18 cellular contexts compared by ENCODE assay signal in genomic region chr9:137318565-137318964, GRCh38. TPM values are rescaled to one million over a fixed set of nuclear protein-coding genes. Genes with fewer than 3 reads are reported as not detected.
DNase-seq lines count a peak whose midpoint lies in the region; ATAC-seq, FAIRE-seq and TF ChIP-seq lines count a peak whose summit lies in the region.
"Had no signal": no experiment of that assay in that cellular context is flagged by ENCODE, and none has a peak within 500 bp of the region (broad histone marks: within the 10 kb centered on the region; RNA-seq: fewer than 3 reads in every experiment).

No MANE protein-coding gene starts in this region.

- H3K4me2 ChIP-seq in BLaER1, result peak overlapping the region; percentile 91
- peak overlapping the region; percentile 57 for H3K4me2 ChIP-seq in HepG2 (ENCODE audit: low read depth, low read length)

- intact Hi-C loops in HepG2 (cut with micrococcal nuclease; ENCODE audit: unreplicated experiment) (no loop called here), spleen (cut with DNase I; ENCODE audit: low total_unique reads) (no loop called here), testis (cut with DNase I; ENCODE audit: low total_unique reads) (loop anchor here (10.0 kb wide), 1 partner anchor 86 kb away; no protein-coding TSS in a partner anchor)

- no peaks in the 10 kb centered on the region for H3K79me2 ChIP-seq in HepG2 (ENCODE audit: insufficient read depth, low read length)

- TF ChIP-seq EP300 in HepG2 (IDR thresholded peaks at IDR 0.05; ENCODE audit: low read depth in 2 of 2, low read length in 2 of 2) (no peak), HepG2 (CRISPR knock-in tag; IDR thresholded peaks at IDR 0.05; ENCODE audit: borderline replicate concordance) (no peak)

- TF ChIP-seq POLR2A in HepG2 (IDR thresholded peaks at IDR 0.05; ENCODE audit: insufficient read depth in 1 of 2, low read depth in 2 of 2, low read length in 2 of 2) (no peak), spleen (IDR thresholded peaks at IDR 0.05) (no peak), testis (IDR thresholded peaks at IDR 0.05) (no peak)

- no peak overlapping the region for H3K4me3 ChIP-seq in BLaER1
- no peak overlapping the region for H3K4me3 ChIP-seq in adipocyte (ENCODE audit: low read length)
- no peak overlapping the region for H3K4me3 ChIP-seq in HepG2 (replicated peaks in 1 of 3; ENCODE audit: insufficient read depth in 1 of 3, low read depth in 2 of 3, low read length in 3 of 3)
- H3K4me3 ChIP-seq in spleen, result no peak overlapping the region
- no peak overlapping the region for H3K4me3 ChIP-seq in testis

- H2AFZ ChIP-seq in HepG2 (ENCODE audit: low read length), result no peak overlapping the region

- WGBS in HepG2 (ENCODE audit: low lambda C conversion rate), result 40% methylated on average over 11 of the region's 15 CpGs
- WGBS in spleen, 5 donors, result 80 to 93% (median 81%) methylated on average over 3 to 15 of the region's 15 CpGs
- 70 to 77% methylated on average over 3 to 14 of the region's 15 CpGs for WGBS in testis, 2 donors

- in situ Hi-C loops in HepG2 (cut with HindIII; ENCODE audit: extremely low pct_ligation_motif_present, low pct_unique_long_range_greater_than_20kb), result no loop called here

- peak overlapping the region; percentile 95 for H3K27ac ChIP-seq in BLaER1
- no peak overlapping the region for H3K27ac ChIP-seq in HepG2 (ENCODE audit: extremely low read length, insufficient read depth, low read length)
- peak overlapping the region in 5 of 8 donors; percentile 18 to 84 (median 54) for H3K27ac ChIP-seq in spleen
- H3K27ac ChIP-seq in testis, result no peak overlapping the region

- no peaks in the 10 kb centered on the region for H4K20me1 ChIP-seq in BLaER1
- H4K20me1 ChIP-seq in HepG2 (ENCODE audit: insufficient read depth, low read length), result peaks cover 4% of the 10 kb centered on the region; the same call in 1 of the 2 replicates

- ATAC-seq in HepG2, result peak; percentile 1; the same call in 1 of the 3 replicates
- ATAC-seq: stimulated activated memory B cell treated with anti-CD40 and anti-IgM and Interleukin-4, amounts not matched to agents 10 μg/mL and 1 μg/mL and 100 μg/mL, for 72 hours; T-cell had no signal

- H3K9me3 ChIP-seq in BLaER1 (peaks cover 8% of the 10 kb centered on the region), adipocyte (ENCODE audit: control insufficient read depth, low read length) (no peaks in the 10 kb centered on the region), HepG2 (ENCODE audit: low read length) (no peaks in the 10 kb centered on the region), spleen (no peaks in the 10 kb centered on the region), testis (no peaks in the 10 kb centered on the region)

- no peaks in the 10 kb centered on the region for H3K27me3 ChIP-seq in BLaER1
- H3K27me3 ChIP-seq in adipocyte (replicated peaks; ENCODE audit: control insufficient read depth, insufficient read depth, low read length), result peaks cover 12% of the 10 kb centered on the region
- H3K27me3 ChIP-seq in HepG2 (ENCODE audit: control insufficient read depth in 1 of 2, insufficient read depth in 2 of 2, low read length in 2 of 2), result peaks cover 13 to 64% of the 10 kb centered on the region in 2 experiments
- peaks cover 0 to 33% (median 16%) of the 10 kb centered on the region in 7 donors for H3K27me3 ChIP-seq in spleen (replicated peaks in 1 of 7)
- no peaks in the 10 kb centered on the region for H3K27me3 ChIP-seq in testis

- POLR2A ChIA-PET in HepG2 (lab: Yijun Ruan, JAX), result interaction anchor here (0.7 to 1.6 kb wide), 3 partner anchors 10 to 41 kb away, joined by 3 to 5 read pairs (median 4); partner anchors contain the start of genes NRARP and TOR4A

- H3K36me3 ChIP-seq in BLaER1 (peaks cover 2% of the 10 kb centered on the region; the same call in 1 of the 2 replicates), adipocyte (ENCODE audit: control insufficient read depth, insufficient read depth, low read length, severe bottlenecking) (no peaks in the 10 kb centered on the region), HepG2 (replicated peaks in 1 of 2; ENCODE audit: control insufficient read depth in 1 of 2, insufficient read depth in 2 of 2, low read length in 2 of 2) (no peaks in the 10 kb centered on the region), spleen (no peaks in the 10 kb centered on the region), testis (ENCODE audit: low read depth, missing control alignments) (no peaks in the 10 kb centered on the region)

- H3K9ac ChIP-seq in BLaER1 (peak overlapping the region; percentile 67), adipocyte (ENCODE audit: low read length) (peak overlapping the region; percentile 49), HepG2 (ENCODE audit: insufficient read depth, low read depth, low read length) (no peak overlapping the region)

- H3K4me1 ChIP-seq in BLaER1 (peaks cover 84% of the 10 kb centered on the region), adipocyte (ENCODE audit: control insufficient read depth, insufficient read depth, low read length) (peaks cover 4% of the 10 kb centered on the region), HepG2 (ENCODE audit: insufficient read depth, low read length) (peaks cover 27% of the 10 kb centered on the region), spleen (peaks cover 24 to 78% (median 56%) of the 10 kb centered on the region in 6 donors), testis (peaks cover 13% of the 10 kb centered on the region)

- CTCF ChIA-PET in HepG2 (lab: Yijun Ruan, JAX; ENCODE audit: low intra/inter-chr PET ratio, low total read pairs), result interaction anchor here (0.6 kb wide), 1 partner anchor 32 kb away, joined by 5 read pairs; no protein-coding TSS in a partner anchor

- TF ChIP-seq CTCF in HepG2 (CRISPR knock-in tag; IDR thresholded peaks at IDR 0.05) (no peak), spleen (IDR thresholded peaks at IDR 0.05 in 8 of 11, conservative IDR thresholded peaks at IDR 0.05 in 3 of 11) (no peak), testis (IDR thresholded peaks at IDR 0.05) (no peak)

- BruUV-seq in HepG2 (replicated peaks; lab: Mats Ljungman, UMichigan), result no TSS peak

- DNase-seq in adipocyte (ENCODE audit: low read depth), result no peak
- no peak for DNase-seq in HepG2 (ENCODE audit: low spot score)
- peak; percentile 68 for DNase-seq in spleen
- DNase-seq in T-helper 9 cell, result no peak
- DNase-seq in CD1c-positive myeloid dendritic cell (ENCODE audit: extremely low spot score), result no peak
- no peak for DNase-seq in testis
- DNase-seq in NCI-H2107 (lab: John Stamatoyannopoulos, UW), result no peak
- DNase-seq: activated CD4-positive, CD25-positive, alpha-beta regulatory T cell; activated CD8-positive, alpha-beta memory T cell treated with anti-CD3 and anti-CD28 coated beads for 24 hours; effector CD4-positive, alpha-beta T cell; NCI-H1930; NCI-H446 treated with DMSO at 0.1 percent for 48 hours had no signal

- FAIRE-seq in HepG2 (lab: Jason Lieb, UNC), result no peak
- FAIRE-seq: bronchial epithelial cell, D721Med had no signal

- no peak for TF ChIP-seq RAD21 in HepG2 (CRISPR knock-in tag; IDR thresholded peaks at IDR 0.05)

RNA-seq across cellular contexts. Expression of gene NRARP, which starts 16.5 kb away (rescaled TPM):
- 0.14 and 0.22 TPM in 2 replicates for total RNA-seq in HepG2 (2016; rRNA removed; fragmentation: Illumina TruSeq; extraction: Trizol)
- total RNA-seq in HepG2 (2016; cell fraction: cytosol; rRNA removed; fragmentation: Illumina TruSeq; extraction: Trizol; ENCODE audit: low read depth), result 0.26 and 0.30 TPM in 2 replicates
- total RNA-seq in HepG2 (2016; cell fraction: insoluble cytoplasmic fraction; rRNA removed; fragmentation: Illumina TruSeq; extraction: Trizol), result 0.19 and 0.35 TPM in 2 replicates
- 0.21 and 0.25 TPM in 2 replicates for total RNA-seq in HepG2 (2016; cell fraction: membrane; rRNA removed; fragmentation: Illumina TruSeq; extraction: Trizol)
- 0.19 and 0.22 TPM in 2 replicates for total RNA-seq in HepG2 (2016; cell fraction: nucleus; rRNA removed; fragmentation: Illumina TruSeq; extraction: Trizol)
- 0.46 and 0.73 TPM in 2 replicates for polyA plus RNA-seq in HepG2 (2011; rRNA removed)
- polyA plus RNA-seq in HepG2 (2011; cell fraction: cytosol; rRNA removed), result 0.74 and 1.0 TPM in 2 replicates
- polyA plus RNA-seq in HepG2 (2011; cell fraction: nucleus; rRNA removed), result 0.69 and 0.79 TPM in 2 replicates
- 0.51 and 0.78 TPM in 2 replicates for polyA plus RNA-seq in HepG2 (2012)
- polyA plus RNA-seq in HepG2 (2016; cell fraction: cytosol; fragmentation: Illumina TruSeq; extraction: Trizol; ENCODE audit: low read depth), result 0.21 and 0.42 TPM in 2 replicates
- 0.17 and 0.46 TPM in 2 replicates for polyA plus RNA-seq in HepG2 (2016; cell fraction: insoluble cytoplasmic fraction; fragmentation: Illumina TruSeq; extraction: Trizol; ENCODE audit: low read depth)
- 0.40 and 0.56 TPM in 2 replicates for polyA plus RNA-seq in HepG2 (2016; cell fraction: membrane; fragmentation: Illumina TruSeq; extraction: Trizol; ENCODE audit: low read depth)
- 0.36 and 0.52 TPM in 2 replicates for polyA plus RNA-seq in HepG2 (2016; cell fraction: nucleus; fragmentation: Illumina TruSeq; extraction: Trizol; ENCODE audit: insufficient read depth, low read depth)
- polyA minus RNA-seq in HepG2 (2011; rRNA and poly(A)+ RNA removed; ENCODE audit: low replicate concordance), result 1.0 and 2.0 TPM in 2 replicates
- 0.59 and 0.88 TPM in 2 replicates for polyA minus RNA-seq in HepG2 (2011; cell fraction: cytosol; rRNA and poly(A)+ RNA removed)
- polyA minus RNA-seq in HepG2 (2011; cell fraction: nucleus; rRNA and poly(A)+ RNA removed), result 0.25 TPM in 1 of 2 replicates, not detected in the other
- 10 to 100 TPM in 3 of 7 donors, 1 to 10 TPM in 4; 5.6 to 24.4 (median 9.4) TPM for total RNA-seq in spleen
- 1 to 10 TPM in 1 of 3 donors, under 1 TPM in 2; 0.37 to 1.3 (median 0.94) TPM for polyA plus RNA-seq in spleen
- total RNA-seq in testis, result 10 to 100 TPM; 14.4 to 40.6 TPM
- polyA plus RNA-seq in testis (ENCODE audit: insufficient read depth, low read depth, low replicate concordance), result 5.2 TPM
- total RNA-seq: IMR-90 had no signal

RNA-seq across cellular contexts. Expression of gene TOR4A, which starts 41.0 kb away (rescaled TPM):
- 7.0 and 14.2 TPM in 2 replicates for total RNA-seq in HepG2 (2016; rRNA removed; fragmentation: Illumina TruSeq; extraction: Trizol)
- 1.3 and 1.5 TPM in 2 replicates for total RNA-seq in HepG2 (2016; cell fraction: cytosol; rRNA removed; fragmentation: Illumina TruSeq; extraction: Trizol; ENCODE audit: low read depth)
- 6.7 and 14.2 TPM in 2 replicates for total RNA-seq in HepG2 (2016; cell fraction: insoluble cytoplasmic fraction; rRNA removed; fragmentation: Illumina TruSeq; extraction: Trizol)
- total RNA-seq in HepG2 (2016; cell fraction: membrane; rRNA removed; fragmentation: Illumina TruSeq; extraction: Trizol), result 5.1 and 6.1 TPM in 2 replicates
- total RNA-seq in HepG2 (2016; cell fraction: nucleus; rRNA removed; fragmentation: Illumina TruSeq; extraction: Trizol), result 10.4 and 11.5 TPM in 2 replicates
- 11.1 and 16.4 TPM in 2 replicates for polyA plus RNA-seq in HepG2 (2011; rRNA removed)
- 14.3 and 20.7 TPM in 2 replicates for polyA plus RNA-seq in HepG2 (2011; cell fraction: cytosol; rRNA removed)
- 17.2 and 18.2 TPM in 2 replicates for polyA plus RNA-seq in HepG2 (2011; cell fraction: nucleus; rRNA removed)
- polyA plus RNA-seq in HepG2 (2012), result 6.6 and 10.2 TPM in 2 replicates
- 1.1 and 1.2 TPM in 2 replicates for polyA plus RNA-seq in HepG2 (2016; cell fraction: cytosol; fragmentation: Illumina TruSeq; extraction: Trizol; ENCODE audit: low read depth)
- polyA plus RNA-seq in HepG2 (2016; cell fraction: insoluble cytoplasmic fraction; fragmentation: Illumina TruSeq; extraction: Trizol; ENCODE audit: low read depth), result 7.9 and 8.2 TPM in 2 replicates
- polyA plus RNA-seq in HepG2 (2016; cell fraction: membrane; fragmentation: Illumina TruSeq; extraction: Trizol; ENCODE audit: low read depth), result 3.0 and 3.1 TPM in 2 replicates
- 20.6 and 20.8 TPM in 2 replicates for polyA plus RNA-seq in HepG2 (2016; cell fraction: nucleus; fragmentation: Illumina TruSeq; extraction: Trizol; ENCODE audit: insufficient read depth, low read depth)
- polyA minus RNA-seq in HepG2 (2011; rRNA and poly(A)+ RNA removed; ENCODE audit: low replicate concordance), result 13.4 and 50.2 TPM in 2 replicates
- polyA minus RNA-seq in HepG2 (2011; cell fraction: cytosol; rRNA and poly(A)+ RNA removed), result 29.6 and 30.9 TPM in 2 replicates
- polyA minus RNA-seq in HepG2 (2011; cell fraction: nucleus; rRNA and poly(A)+ RNA removed), result 6.3 and 7.8 TPM in 2 replicates
- 10 to 100 TPM; 23.1 to 39.9 (median 29.4) TPM for total RNA-seq in spleen
- 10 to 100 TPM in 1 of 3 donors, 1 to 10 TPM in 2; 3.2 to 10.8 (median 5.1) TPM for polyA plus RNA-seq in spleen
- 1 to 10 TPM; 3.4 to 4.5 TPM for total RNA-seq in testis
- polyA plus RNA-seq in testis (ENCODE audit: insufficient read depth, low read depth, low replicate concordance), result 2.1 TPM

Comparison
In these comparisons a context has a peak if more than half of its experiments do, and no peak if none do; other contexts are left out.
1. H3K27ac ChIP-seq: peak in BLaER1 (single experiment) and spleen (5 of 8); none in HepG2 (single experiment) and testis (0 of 2).